1 cellular context compared by ENCODE assay signal in the genomic region with DNA sequence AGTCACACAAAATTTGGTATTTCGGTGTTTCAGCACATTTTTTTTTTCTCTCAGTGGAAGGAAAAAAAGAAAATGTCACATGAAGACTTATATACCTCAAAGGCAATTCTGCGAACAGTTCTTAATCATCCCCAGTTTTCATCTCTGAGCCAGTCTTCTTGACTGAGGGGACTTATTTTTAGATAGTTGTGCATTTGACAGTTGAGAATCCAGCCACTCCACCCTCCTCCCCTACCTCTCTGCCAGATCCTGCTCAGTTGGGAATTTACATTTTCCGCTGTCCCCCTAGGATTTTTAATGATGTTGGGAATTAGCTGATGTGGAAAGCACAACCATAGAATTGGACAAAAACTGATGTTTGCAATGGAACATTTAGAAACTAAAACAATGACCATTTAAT.
TF ChIP-seq lines count a peak whose summit lies in the region.

No MANE protein-coding gene starts in this region.

TF ChIP-seq in GM23338, 12 proteins besides CTCF, POLR2A, EP300 and RAD21 (continued from another document):
- TF ChIP-seq, protein P1, sequence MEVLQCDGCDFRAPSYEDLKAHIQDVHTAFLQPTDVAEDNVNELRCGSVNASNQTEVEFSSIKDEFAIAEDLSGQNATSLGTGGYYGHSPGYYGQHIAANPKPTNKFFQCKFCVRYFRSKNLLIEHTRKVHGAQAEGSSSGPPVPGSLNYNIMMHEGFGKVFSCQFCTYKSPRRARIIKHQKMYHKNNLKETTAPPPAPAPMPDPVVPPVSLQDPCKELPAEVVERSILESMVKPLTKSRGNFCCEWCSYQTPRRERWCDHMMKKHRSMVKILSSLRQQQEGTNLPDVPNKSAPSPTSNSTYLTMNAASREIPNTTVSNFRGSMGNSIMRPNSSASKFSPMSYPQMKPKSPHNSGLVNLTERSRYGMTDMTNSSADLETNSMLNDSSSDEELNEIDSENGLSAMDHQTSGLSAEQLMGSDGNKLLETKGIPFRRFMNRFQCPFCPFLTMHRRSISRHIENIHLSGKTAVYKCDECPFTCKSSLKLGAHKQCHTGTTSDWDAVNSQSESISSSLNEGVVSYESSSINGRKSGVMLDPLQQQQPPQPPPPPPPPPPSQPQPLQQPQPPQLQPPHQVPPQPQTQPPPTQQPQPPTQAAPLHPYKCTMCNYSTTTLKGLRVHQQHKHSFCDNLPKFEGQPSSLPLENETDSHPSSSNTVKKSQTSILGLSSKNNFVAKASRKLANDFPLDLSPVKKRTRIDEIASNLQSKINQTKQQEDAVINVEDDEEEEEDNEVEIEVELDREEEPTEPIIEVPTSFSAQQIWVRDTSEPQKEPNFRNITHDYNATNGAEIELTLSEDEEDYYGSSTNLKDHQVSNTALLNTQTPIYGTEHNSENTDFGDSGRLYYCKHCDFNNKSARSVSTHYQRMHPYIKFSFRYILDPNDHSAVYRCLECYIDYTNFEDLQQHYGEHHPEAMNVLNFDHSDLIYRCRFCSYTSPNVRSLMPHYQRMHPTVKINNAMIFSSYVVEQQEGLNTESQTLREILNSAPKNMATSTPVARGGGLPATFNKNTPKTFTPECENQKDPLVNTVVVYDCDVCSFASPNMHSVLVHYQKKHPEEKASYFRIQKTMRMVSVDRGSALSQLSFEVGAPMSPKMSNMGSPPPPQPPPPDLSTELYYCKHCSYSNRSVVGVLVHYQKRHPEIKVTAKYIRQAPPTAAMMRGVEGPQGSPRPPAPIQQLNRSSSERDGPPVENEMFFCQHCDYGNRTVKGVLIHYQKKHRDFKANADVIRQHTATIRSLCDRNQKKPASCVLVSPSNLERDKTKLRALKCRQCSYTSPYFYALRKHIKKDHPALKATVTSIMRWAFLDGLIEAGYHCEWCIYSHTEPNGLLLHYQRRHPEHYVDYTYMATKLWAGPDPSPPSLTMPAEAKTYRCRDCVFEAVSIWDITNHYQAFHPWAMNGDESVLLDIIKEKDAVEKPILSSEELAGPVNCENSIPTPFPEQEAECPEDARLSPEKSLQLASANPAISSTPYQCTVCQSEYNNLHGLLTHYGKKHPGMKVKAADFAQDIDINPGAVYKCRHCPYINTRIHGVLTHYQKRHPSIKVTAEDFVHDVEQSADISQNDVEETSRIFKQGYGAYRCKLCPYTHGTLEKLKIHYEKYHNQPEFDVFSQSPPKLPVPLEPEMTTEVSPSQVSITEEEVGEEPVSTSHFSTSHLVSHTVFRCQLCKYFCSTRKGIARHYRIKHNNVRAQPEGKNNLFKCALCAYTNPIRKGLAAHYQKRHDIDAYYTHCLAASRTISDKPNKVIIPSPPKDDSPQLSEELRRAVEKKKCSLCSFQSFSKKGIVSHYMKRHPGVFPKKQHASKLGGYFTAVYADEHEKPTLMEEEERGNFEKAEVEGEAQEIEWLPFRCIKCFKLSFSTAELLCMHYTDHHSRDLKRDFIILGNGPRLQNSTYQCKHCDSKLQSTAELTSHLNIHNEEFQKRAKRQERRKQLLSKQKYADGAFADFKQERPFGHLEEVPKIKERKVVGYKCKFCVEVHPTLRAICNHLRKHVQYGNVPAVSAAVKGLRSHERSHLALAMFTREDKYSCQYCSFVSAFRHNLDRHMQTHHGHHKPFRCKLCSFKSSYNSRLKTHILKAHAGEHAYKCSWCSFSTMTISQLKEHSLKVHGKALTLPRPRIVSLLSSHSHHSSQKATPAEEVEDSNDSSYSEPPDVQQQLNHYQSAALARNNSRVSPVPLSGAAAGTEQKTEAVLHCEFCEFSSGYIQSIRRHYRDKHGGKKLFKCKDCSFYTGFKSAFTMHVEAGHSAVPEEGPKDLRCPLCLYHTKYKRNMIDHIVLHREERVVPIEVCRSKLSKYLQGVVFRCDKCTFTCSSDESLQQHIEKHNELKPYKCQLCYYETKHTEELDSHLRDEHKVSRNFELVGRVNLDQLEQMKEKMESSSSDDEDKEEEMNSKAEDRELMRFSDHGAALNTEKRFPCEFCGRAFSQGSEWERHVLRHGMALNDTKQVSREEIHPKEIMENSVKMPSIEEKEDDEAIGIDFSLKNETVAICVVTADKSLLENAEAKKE (CRISPR knock-in tag; IDR thresholded peaks at IDR 0.05), result no peak
- TF ChIP-seq EZH2phosphoT487 (IDR thresholded peaks at IDR 0.05; ENCODE audit: unreplicated experiment) (no peak), STAT1 (IDR thresholded peaks at IDR 0.05; ENCODE audit: unreplicated experiment) (no peak), POLR2AphosphoS5 (IDR thresholded peaks at IDR 0.05; ENCODE audit: low read depth) (no peak), EZH2 (IDR thresholded peaks at IDR 0.05; ENCODE audit: low read depth, unreplicated experiment) (no peak), CREB1 (CRISPR knock-in tag; IDR thresholded peaks at IDR 0.05; ENCODE audit: low read depth) (no peak), ZNF331 (CRISPR knock-in tag; IDR thresholded peaks at IDR 0.05; ENCODE audit: low read depth) (no peak), NANOG (IDR thresholded peaks at IDR 0.05; ENCODE audit: borderline replicate concordance) (no peak), JUNB (IDR thresholded peaks at IDR 0.05; ENCODE audit: unreplicated experiment) (no peak), ZNF114 (CRISPR knock-in tag; IDR thresholded peaks at IDR 0.05) (no peak)
- TF ChIP-seq, protein P2, sequence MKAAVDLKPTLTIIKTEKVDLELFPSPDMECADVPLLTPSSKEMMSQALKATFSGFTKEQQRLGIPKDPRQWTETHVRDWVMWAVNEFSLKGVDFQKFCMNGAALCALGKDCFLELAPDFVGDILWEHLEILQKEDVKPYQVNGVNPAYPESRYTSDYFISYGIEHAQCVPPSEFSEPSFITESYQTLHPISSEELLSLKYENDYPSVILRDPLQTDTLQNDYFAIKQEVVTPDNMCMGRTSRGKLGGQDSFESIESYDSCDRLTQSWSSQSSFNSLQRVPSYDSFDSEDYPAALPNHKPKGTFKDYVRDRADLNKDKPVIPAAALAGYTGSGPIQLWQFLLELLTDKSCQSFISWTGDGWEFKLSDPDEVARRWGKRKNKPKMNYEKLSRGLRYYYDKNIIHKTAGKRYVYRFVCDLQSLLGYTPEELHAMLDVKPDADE (IDR thresholded peaks at IDR 0.05), result no peak
